In the genomic region with DNA sequence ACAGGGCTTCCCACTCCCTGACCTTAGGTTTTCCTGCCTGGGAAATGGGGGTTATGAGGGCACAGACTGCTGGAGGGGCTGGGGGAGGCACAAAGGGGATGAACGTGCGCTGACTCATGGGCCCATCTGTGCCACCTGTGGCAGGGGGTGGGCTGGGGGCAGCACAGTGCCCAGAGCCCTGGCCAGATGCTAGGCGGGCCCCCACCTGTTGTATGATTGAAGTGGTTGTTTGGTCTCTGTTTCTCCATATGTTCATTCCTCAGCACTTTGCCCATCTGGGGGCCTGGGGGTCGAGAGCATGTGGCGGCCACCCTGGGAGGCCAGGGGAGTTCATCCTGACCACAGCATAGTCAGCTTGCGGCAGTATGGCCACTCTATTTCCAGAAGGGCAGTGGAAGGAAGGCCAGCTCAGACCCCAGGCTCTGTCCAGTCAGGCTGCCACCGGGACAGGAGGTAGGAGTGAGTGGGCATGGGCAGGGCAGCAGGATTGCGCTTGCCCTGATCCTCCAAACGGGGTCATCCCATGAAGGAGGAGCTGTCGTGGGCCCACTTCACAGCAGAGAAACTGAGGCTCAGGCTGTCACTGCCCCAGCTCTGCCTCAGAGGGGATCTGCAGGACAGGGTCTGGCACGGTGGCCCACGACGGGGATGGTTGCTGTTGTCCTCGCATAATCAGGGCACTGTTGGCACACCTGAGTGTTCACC, we compare ENCODE assay signal across 8 cellular contexts. TPM values are rescaled to one million over a fixed set of nuclear protein-coding genes. Genes with fewer than 3 reads are reported as not detected.
DNase-seq lines count a peak whose midpoint lies in the region; ATAC-seq and TF ChIP-seq lines count a peak whose summit lies in the region.

No MANE protein-coding gene starts in this region.

- no peaks in the 10 kb centered on the region for H3K27me3 Mint-ChIP-seq in mesothelial cell of epicardium (ENCODE audit: low read depth)

- no peaks in the 10 kb centered on the region for H3K9me3 ChIP-seq in mammary epithelial cell (replicated peaks; ENCODE audit: insufficient read depth, low read length)

- ATAC-seq in HG03354 (IDR thresholded peaks at IDR 0.05; ENCODE audit: poor library complexity, severe bottlenecking, unreplicated experiment) = peak; percentile 1
- ATAC-seq in GM21528 (IDR thresholded peaks at IDR 0.05; ENCODE audit: low FRiP score, unreplicated experiment) = no peak
- ATAC-seq in GM19467 (IDR thresholded peaks at IDR 0.05; ENCODE audit: unreplicated experiment) = no peak
- ATAC-seq in GM21390 (IDR thresholded peaks at IDR 0.05; ENCODE audit: unreplicated experiment) = no peak

- CTCF ChIA-PET in mammary epithelial cell (lab: Charles Lee; ENCODE audit: low non-redundant PET) = interaction anchor here (1.0 kb wide), 1 partner anchor 18 kb away, joined by 4 read pairs; no protein-coding TSS in a partner anchor

- TF ChIP-seq CTCF in 22Rv1 (IDR thresholded peaks at IDR 0.05) (no peak), mammary epithelial cell (conservative IDR thresholded peaks at IDR 0.05 in 1 of 2, IDR thresholded peaks at IDR 0.05 in 1 of 2; ENCODE audit: extremely low read depth in 1 of 2, insufficient read depth in 1 of 2, low read depth in 1 of 2, low read length in 2 of 2) (no peak), mesothelial cell of epicardium (IDR thresholded peaks at IDR 0.05; ENCODE audit: unreplicated experiment) (no peak)

- H3K4me1 Mint-ChIP-seq in mesothelial cell of epicardium = peaks cover 20% of the 10 kb centered on the region

- dilution Hi-C loops in mammary epithelial cell (cut with HindIII; ENCODE audit: low sequenced_read_pairs) = no loop called here

- H3K4me3 ChIP-seq in mammary epithelial cell (replicated peaks in 1 of 3; ENCODE audit: insufficient read depth in 1 of 3, low read depth in 2 of 3, low read length in 3 of 3) = peak overlapping the region; percentile 54 to 87 (median 85)

- peak overlapping the region; percentile 91 for H3K4me2 ChIP-seq in mammary epithelial cell (ENCODE audit: insufficient read depth, low read depth, low read length)

- DNase-seq in mammary epithelial cell = no peak
- no peak for DNase-seq in mesothelial cell of epicardium (ENCODE audit: low spot score in 2 of 2, unreplicated experiment in 2 of 2)
- DNase-seq in NCI-H526 treated with DMSO at 0.1 percent for 48 hours (lab: John Stamatoyannopoulos, UW) = no peak

- H3K79me2 ChIP-seq in mammary epithelial cell (ENCODE audit: insufficient read depth, low read length) = peaks cover 36% of the 10 kb centered on the region

- peak overlapping the region; percentile 89 for H2AFZ ChIP-seq in mammary epithelial cell (ENCODE audit: low read depth, low read length)

- H3K4me1 ChIP-seq in mammary epithelial cell (ENCODE audit: insufficient read depth, low read length) = peaks cover 39% of the 10 kb centered on the region

- peak overlapping the region; percentile 53 for H3K27ac Mint-ChIP-seq in mesothelial cell of epicardium

- H3K36me3 Mint-ChIP-seq in mesothelial cell of epicardium = no peaks in the 10 kb centered on the region

- H3K27me3 ChIP-seq in mammary epithelial cell (ENCODE audit: insufficient read depth, low read length) = no peaks in the 10 kb centered on the region

- peaks cover 3% of the 10 kb centered on the region for H3K9me3 Mint-ChIP-seq in mesothelial cell of epicardium

- intact Hi-C loops in mammary epithelial cell (cut with micrococcal nuclease) = loop anchor here (5.0 kb wide), 1 partner anchor 38 kb away; a partner anchor contains a TSS

- H3K27ac ChIP-seq in 22Rv1 (0 out of 2 replicates have a peak overlapping the region, but pooled peaks have one; percentile 78), mammary epithelial cell (ENCODE audit: insufficient read depth, low read depth, low read length) (peak overlapping the region; percentile 85)

- peak overlapping the region; percentile 85 for H3K9ac ChIP-seq in mammary epithelial cell (ENCODE audit: insufficient read depth, low read length)

- H3K36me3 ChIP-seq in mammary epithelial cell (ENCODE audit: insufficient read depth, low read length) = no peaks in the 10 kb centered on the region

- no TSS peak for BruUV-seq in mammary epithelial cell (replicated peaks; lab: Mats Ljungman, UMichigan)

- H4K20me1 ChIP-seq in mammary epithelial cell (ENCODE audit: insufficient read depth, low read length) = no peaks in the 10 kb centered on the region

- 85% methylated on average over 6 of the region's 14 CpGs for WGBS in mammary epithelial cell (ENCODE audit: low coverage, missing lambda C conversion rate)

- peak overlapping the region; percentile 68 for H3K4me3 Mint-ChIP-seq in mesothelial cell of epicardium

- in situ Hi-C loops in mammary epithelial cell (cut with MboI; ENCODE audit: low sequenced_read_pairs in 2 of 2) = no loop called here

RNA-seq across cellular contexts. Expression of a gene that starts 0.8 kb away (rescaled TPM):
- total RNA-seq in mammary epithelial cell = 10 to 100 TPM; 50.2 to 92.2 TPM
- polyA plus RNA-seq in mammary epithelial cell = 48.5 TPM
- polyA minus RNA-seq in mammary epithelial cell = 69.2 TPM
- total RNA-seq in mesothelial cell of epicardium = 33.7 to 35.6 TPM (median 34.7 TPM) in 3 replicates

RNA-seq across cellular contexts. Expression of a gene that starts 38.9 kb away (rescaled TPM):
- total RNA-seq in mammary epithelial cell = 10 to 100 TPM; 56.1 to 68.8 TPM
- 77.6 TPM for polyA plus RNA-seq in mammary epithelial cell
- polyA minus RNA-seq in mammary epithelial cell = 10.8 TPM
- 19.4 to 22.6 TPM (median 20.1 TPM) in 3 replicates for total RNA-seq in mesothelial cell of epicardium

RNA-seq across cellular contexts. Expression of a gene that starts 49.0 kb away (rescaled TPM):
- total RNA-seq in mammary epithelial cell (10 to 100 TPM in 1 of 2 donors, under 1 TPM in 1; 0.49 to 12.8 TPM), mesothelial cell of epicardium (57.0 to 66.0 TPM (median 57.5 TPM) in 3 replicates)
- 0.01 TPM for polyA plus RNA-seq in mammary epithelial cell
- polyA minus RNA-seq in mammary epithelial cell = not detected
